11 cellular contexts compared by ENCODE assay signal in the genomic region with DNA sequence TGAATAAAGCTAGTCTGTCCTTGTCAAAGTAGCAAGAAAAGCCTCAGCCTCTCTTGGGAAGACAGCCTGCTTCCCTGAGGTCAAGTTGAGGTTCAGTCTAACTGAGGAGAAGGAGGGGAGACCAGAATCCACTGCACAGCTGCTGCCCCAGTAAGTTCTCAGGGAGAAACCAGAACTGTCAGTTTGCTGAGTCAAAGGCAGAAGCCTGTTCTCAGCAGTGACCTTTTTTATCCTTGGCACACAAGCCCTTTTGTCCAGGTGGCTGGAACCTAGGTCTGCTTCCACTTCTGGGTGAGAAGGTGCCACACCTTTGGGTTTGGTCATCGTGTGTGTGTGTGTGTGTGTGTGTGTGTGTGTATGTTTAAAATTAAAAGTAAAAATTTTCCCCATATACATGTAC. TPM values are rescaled to one million over a fixed set of nuclear protein-coding genes. Genes with fewer than 3 reads are reported as not detected.
DNase-seq lines count a peak whose midpoint lies in the region; ATAC-seq and TF ChIP-seq lines count a peak whose summit lies in the region.
"Had no signal": no experiment of that assay in that cellular context is flagged by ENCODE, and none has a peak within 500 bp of the region (broad histone marks: within the 10 kb centered on the region; RNA-seq: fewer than 3 reads in every experiment).

No MANE protein-coding gene starts in this region.

- H4K20me1 ChIP-seq in Loucy (ENCODE audit: insufficient read depth, low read length, poor library complexity, severe bottlenecking): peaks cover 5% of the 10 kb centered on the region

- H3K4me2 ChIP-seq in Loucy (ENCODE audit: low read depth, low read length, poor library complexity, severe bottlenecking): peak overlapping the region; percentile 23

- no peak overlapping the region for H2AFZ ChIP-seq in Loucy (ENCODE audit: low read length)

- H3K9me3 ChIP-seq in Loucy (ENCODE audit: insufficient read depth, low read depth, low read length): no peaks in the 10 kb centered on the region
- no peaks in the 10 kb centered on the region for H3K9me3 ChIP-seq in effector memory CD4-positive, alpha-beta T cell (ENCODE audit: control insufficient read depth, low read length)

- DNase-seq in activated naive CD4-positive, alpha-beta T cell treated with anti-CD3 and anti-CD28 coated beads, Interleukin-2, amount 50 U/mL, for 16 hours: no peak
- DNase-seq in effector memory CD4-positive, alpha-beta T cell: no peak
- DNase-seq in ureter (ENCODE audit: low spot score) (peak; percentile 33), GM13977 (ENCODE audit: low spot score) (no peak)
- DNase-seq in effector CD8-positive, alpha-beta T cell (lab: John Stamatoyannopoulos, UW): no peak

- peaks cover 91% of the 10 kb centered on the region for H3K4me1 Mint-ChIP-seq in activated naive CD4-positive, alpha-beta T cell treated with anti-CD3 and anti-CD28 coated beads, Interleukin-2, amount 50 U/mL, for 24 hours

- H3F3A ChIP-seq in Loucy (ENCODE audit: low read depth): peaks cover 4% of the 10 kb centered on the region; the same call in 1 of the 2 replicates

- H3K27me3 Mint-ChIP-seq in activated naive CD4-positive, alpha-beta T cell treated with anti-CD3 and anti-CD28 coated beads, Interleukin-2, amount 50 U/mL, for 24 hours: no peaks in the 10 kb centered on the region
- H3K27me3 Mint-ChIP-seq: memory B cell had no signal

- ATAC-seq in HG02970 (IDR thresholded peaks at IDR 0.05; ENCODE audit: low FRiP score, unreplicated experiment): no peak
- ATAC-seq: Panc1 had no signal

- H3K9ac ChIP-seq in Loucy (ENCODE audit: low read depth, low read length, poor library complexity, severe bottlenecking): no peak overlapping the region

- peak overlapping the region; percentile 92 for H3K27ac Mint-ChIP-seq in activated naive CD4-positive, alpha-beta T cell treated with anti-CD3 and anti-CD28 coated beads, Interleukin-2, amount 50 U/mL, for 24 hours

- TF ChIP-seq CTCF in Loucy (conservative IDR thresholded peaks at IDR 0.05; ENCODE audit: low read length) (no peak), GM13977 (IDR thresholded peaks at IDR 0.05; ENCODE audit: extremely low read depth, insufficient read depth, missing control alignments) (no peak)

- no peaks in the 10 kb centered on the region for H3K27me3 ChIP-seq in Loucy (ENCODE audit: insufficient read depth, low read length, poor library complexity, severe bottlenecking)
- H3K27me3 ChIP-seq in effector memory CD4-positive, alpha-beta T cell (replicated peaks; ENCODE audit: control insufficient read depth, insufficient read depth, low read length, poor library complexity, severe bottlenecking): no peaks in the 10 kb centered on the region

- H3K9me3 Mint-ChIP-seq in activated naive CD4-positive, alpha-beta T cell treated with anti-CD3 and anti-CD28 coated beads, Interleukin-2, amount 50 U/mL, for 24 hours: no peaks in the 10 kb centered on the region
- H3K9me3 Mint-ChIP-seq: memory B cell had no signal

- H3K4me1 ChIP-seq in Loucy (ENCODE audit: insufficient read depth, low read length, poor library complexity, severe bottlenecking): peaks cover 64% of the 10 kb centered on the region
- peaks cover 81% of the 10 kb centered on the region for H3K4me1 ChIP-seq in effector memory CD4-positive, alpha-beta T cell (ENCODE audit: control insufficient read depth, insufficient read depth, low read length, poor library complexity, severe bottlenecking)

- H3K79me2 ChIP-seq in Loucy (ENCODE audit: insufficient read depth, low read length): peaks cover 92% of the 10 kb centered on the region

- no peaks in the 10 kb centered on the region for H3K9me2 ChIP-seq in Loucy (replicated peaks; ENCODE audit: low read depth, low read length)

- H3K4me3 ChIP-seq in Loucy (ENCODE audit: low read length, poor library complexity, severe bottlenecking): no peak overlapping the region
- no peak overlapping the region for H3K4me3 ChIP-seq in effector memory CD4-positive, alpha-beta T cell (ENCODE audit: insufficient read depth, low read depth, low read length, poor library complexity, severe bottlenecking)

- no peaks in the 10 kb centered on the region for H3K36me3 Mint-ChIP-seq in activated naive CD4-positive, alpha-beta T cell treated with anti-CD3 and anti-CD28 coated beads, Interleukin-2, amount 50 U/mL, for 24 hours

- peak overlapping the region; percentile 33 for H3K4me3 Mint-ChIP-seq in activated naive CD4-positive, alpha-beta T cell treated with anti-CD3 and anti-CD28 coated beads, Interleukin-2, amount 50 U/mL, for 24 hours

- H3K27ac ChIP-seq in effector memory CD4-positive, alpha-beta T cell (ENCODE audit: insufficient read depth, low read length, poor library complexity, severe bottlenecking): peak overlapping the region; percentile 63
- H3K27ac ChIP-seq: epithelial cell of prostate had no signal

- H3K36me3 ChIP-seq in Loucy (ENCODE audit: insufficient read depth, low read length): peaks cover 8% of the 10 kb centered on the region; the same call in 1 of the 2 replicates
- no peaks in the 10 kb centered on the region for H3K36me3 ChIP-seq in effector memory CD4-positive, alpha-beta T cell (ENCODE audit: control insufficient read depth, insufficient read depth, low read length)

- in situ Hi-C loops in GM13977 (cut with MboI; ENCODE audit: low pct_unique_long_range_greater_than_20kb, low sequenced_read_pairs, unreplicated experiment): no loop called here

RNA-seq across cellular contexts. Expression of a gene that starts 15.1 kb away (rescaled TPM):
- total RNA-seq in ureter: 80.6 TPM
